ENCODE assay signal across 10 cellular contexts in genomic region chr16:88922114-88922825, GRCh38. TPM values are rescaled to one million over a fixed set of nuclear protein-coding genes. Genes with fewer than 3 reads are reported as not detected.
DNase-seq lines count a peak whose midpoint lies in the region; ATAC-seq and TF ChIP-seq lines count a peak whose summit lies in the region.
"Had no signal": no experiment of that assay in that cellular context is flagged by ENCODE, and none has a peak within 500 bp of the region (broad histone marks: within the 10 kb centered on the region; RNA-seq: fewer than 3 reads in every experiment).

No MANE protein-coding gene starts in this region.

- H3K27ac ChIP-seq in PC-3 (ENCODE audit: low read length) (no peak overlapping the region), osteoblast (ENCODE audit: low read depth, low read length) (no peak overlapping the region)
- H3K27ac ChIP-seq: neutrophil had no signal

- POLR2A ChIA-PET in PC-3 (lab: Charles Lee; ENCODE audit: unreplicated experiment): no interaction called here

- DNase-seq in AG08396 (ENCODE audit: low spot score): peak; percentile 80
- DNase-seq in PC-3: peak; percentile 42
- peak; percentile 85 for DNase-seq in fibroblast of the aortic adventitia (ENCODE audit: low read depth)
- peak; percentile 98 for DNase-seq in osteoblast (ENCODE audit: insufficient read length, low spot score, missing footprints)
- DNase-seq in middle frontal gyrus (ENCODE audit: extremely low spot score, low spot score): no peak
- DNase-seq in GM19238 (ENCODE audit: insufficient read length, low spot score): no peak
- DNase-seq in stimulated activated CD4-positive, alpha-beta T cell treated with anti-CD3 and anti-CD28 coated beads, Interleukin-4, amount 100 ng/mL, for 1 hour: no peak
- DNase-seq: CD4-positive, alpha-beta memory T cell had no signal

- no peaks in the 10 kb centered on the region for H3K36me3 ChIP-seq in PC-3 (ENCODE audit: low read depth, low read length)
- H3K36me3 ChIP-seq in osteoblast (ENCODE audit: insufficient read depth, low read length): no peaks in the 10 kb centered on the region

- H3K4me1 ChIP-seq in PC-3 (ENCODE audit: insufficient read depth, low read length): peaks cover 29% of the 10 kb centered on the region
- peaks cover 21% of the 10 kb centered on the region for H3K4me1 ChIP-seq in osteoblast (ENCODE audit: insufficient read depth, low read length)

- H3K9ac ChIP-seq in PC-3 (ENCODE audit: low read length): no peak overlapping the region

- peak; percentile 18; the same call in 1 of the 2 replicates for ATAC-seq in PC-3
- ATAC-seq in HG02610 (IDR thresholded peaks at IDR 0.05; ENCODE audit: unreplicated experiment): no peak

- CTCF ChIA-PET in PC-3 (lab: Charles Lee): no interaction called here

- no peaks in the 10 kb centered on the region for H3K9me2 ChIP-seq in PC-3 (replicated peaks; ENCODE audit: low read length)

- H3K4me3 ChIP-seq in PC-3 (ENCODE audit: low read length) (no peak overlapping the region), fibroblast of the aortic adventitia (ENCODE audit: low read depth, low read length) (peak overlapping the region; percentile 31), osteoblast (ENCODE audit: insufficient read depth, low read length) (no peak overlapping the region)

- BruUV-seq in PC-3 (replicated peaks; lab: Mats Ljungman, UMichigan): no TSS peak

- H3K79me2 ChIP-seq in PC-3 (ENCODE audit: low read length) (no peaks in the 10 kb centered on the region), osteoblast (ENCODE audit: insufficient read depth, low read length) (no peaks in the 10 kb centered on the region)

- H3K4me2 ChIP-seq in PC-3 (ENCODE audit: low read length) (no peak overlapping the region), osteoblast (ENCODE audit: insufficient read depth, low read length) (peak overlapping the region; percentile 39)

- intact Hi-C loops in PC-3 (cut with micrococcal nuclease): no loop called here

- H4K20me1 ChIP-seq in PC-3 (ENCODE audit: low read length): no peaks in the 10 kb centered on the region
- H4K20me1 ChIP-seq in osteoblast (ENCODE audit: insufficient read depth, low read length): no peaks in the 10 kb centered on the region

- H3K27me3 ChIP-seq in PC-3 (ENCODE audit: low read length) (no peaks in the 10 kb centered on the region), osteoblast (ENCODE audit: insufficient read depth, low read length) (peaks cover 4% of the 10 kb centered on the region)
- H3K27me3 ChIP-seq: neutrophil had no signal

- no peaks in the 10 kb centered on the region for H3F3A ChIP-seq in PC-3 (ENCODE audit: low read length, unreplicated experiment)

- no peaks in the 10 kb centered on the region for H3K9me3 ChIP-seq in PC-3 (ENCODE audit: low read length)
- H3K9me3 ChIP-seq in osteoblast (ENCODE audit: low read depth, low read length): no peaks in the 10 kb centered on the region
- H3K9me3 ChIP-seq: neutrophil had no signal

- TF ChIP-seq CTCF in PC-3 (conservative IDR thresholded peaks at IDR 0.05; ENCODE audit: low read depth, low read length) (no peak), fibroblast of the aortic adventitia (IDR thresholded peaks at IDR 0.05; ENCODE audit: insufficient read depth, low read length) (peak; percentile 10), osteoblast (IDR thresholded peaks at IDR 0.05; ENCODE audit: extremely low read depth, low read depth, low read length) (no peak)

- H2AFZ ChIP-seq in PC-3 (ENCODE audit: low read length) (no peak overlapping the region), osteoblast (ENCODE audit: low read length) (peak overlapping the region; percentile 68)

RNA-seq across cellular contexts. Expression of gene CBFA2T3, which starts 54.7 kb away (rescaled TPM):
- total RNA-seq in PC-3 (2014; rRNA removed) (not detected in 2 replicates), fibroblast of the aortic adventitia (ENCODE audit: low replicate concordance) (not detected in 2 replicates), osteoblast (not detected in 2 replicates)

RNA-seq across cellular contexts. Expression of gene PABPN1L, which starts 55.8 kb away (rescaled TPM):
- total RNA-seq in PC-3 (2014; rRNA removed) (not detected in 2 replicates), fibroblast of the aortic adventitia (ENCODE audit: low replicate concordance) (not detected in 2 replicates), osteoblast (not detected in 2 replicates)
- total RNA-seq: CD4-positive, alpha-beta memory T cell had no signal

Comparison
In these comparisons a context has a peak if more than half of its experiments do, and no peak if none do; other contexts are left out.
1. DNase-seq: peak in AG08396 (single experiment), PC-3 (single experiment), fibroblast of the aortic adventitia (single experiment) and osteoblast (single experiment); none in middle frontal gyrus (single experiment), GM19238 (single experiment) and stimulated activated CD4-positive, alpha-beta T cell treated with anti-CD3 and anti-CD28 coated beads, Interleukin-4, amount 100 ng/mL, for 1 hour (single experiment).